Comparison of ENCODE assay signal across 19 cellular contexts in the genomic region with DNA sequence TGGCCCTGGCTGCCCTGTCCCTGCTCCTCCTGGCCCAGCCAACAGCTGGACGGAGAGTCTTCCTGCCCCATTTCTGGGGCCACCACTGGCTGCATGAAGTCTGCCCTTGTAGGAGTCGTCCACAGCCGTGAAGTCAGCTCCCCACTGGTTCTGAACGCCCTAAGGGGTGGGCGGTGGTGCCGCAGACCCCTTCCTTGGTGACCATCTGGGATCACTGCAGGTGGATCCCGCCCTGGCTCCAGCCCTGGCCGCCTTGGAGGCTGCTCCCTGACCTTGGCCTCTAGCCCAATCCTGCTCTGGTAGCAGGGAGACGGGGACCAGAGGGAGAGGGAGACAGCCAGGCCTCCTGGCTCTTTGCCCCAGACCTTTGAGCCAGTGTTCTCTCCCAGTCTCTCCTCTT. TPM values are rescaled to one million over a fixed set of nuclear protein-coding genes. Genes with fewer than 3 reads are reported as not detected.
"Had no signal": no experiment of that assay in that cellular context is flagged by ENCODE, and none has a peak within 500 bp of the region (broad histone marks: within the 10 kb centered on the region; RNA-seq: fewer than 3 reads in every experiment).

No MANE protein-coding gene starts in this region.

- H3K27me3 ChIP-seq: dorsolateral prefrontal cortex, hepatocyte had no signal

- H2AFZ ChIP-seq: hepatocyte had no signal

- H3K4me2 ChIP-seq: hepatocyte had no signal

- H3K4me3 ChIP-seq: coronary artery, dorsolateral prefrontal cortex, esophagus muscularis mucosa, gastroesophageal sphincter, heart left ventricle, hepatocyte, left lung, lower lobe of right lung had no signal

- H3K27ac ChIP-seq: coronary artery, esophagus muscularis mucosa, foreskin keratinocyte, gastroesophageal sphincter, heart left ventricle, hepatocyte, left lung, lower lobe of right lung had no signal

- H3K9me3 Mint-ChIP-seq: immature natural killer cell had no signal

- H3K4me1 ChIP-seq: foreskin keratinocyte, gastroesophageal sphincter, left lung, lower lobe of right lung had no signal

- ATAC-seq: foreskin keratinocyte, gastroesophageal sphincter, left lung, left ventricle myocardium superior, lower lobe of right lung had no signal

- H3K9me3 ChIP-seq: gastroesophageal sphincter, left lung, lower lobe of right lung had no signal

- H3K4me1 Mint-ChIP-seq: immature natural killer cell had no signal

- H3K27ac Mint-ChIP-seq: immature natural killer cell had no signal

- H3K4me3 Mint-ChIP-seq: immature natural killer cell had no signal

- DNase-seq: dermis blood vessel endothelial cell; dorsolateral prefrontal cortex; effector CD4-positive, alpha-beta T cell; effector memory CD4-positive, alpha-beta T cell; foreskin keratinocyte; heart left ventricle; hypothalamus; immature natural killer cell; islet precursor cell; kidney glomerular epithelial cell; left ventricle myocardium superior; lower lobe of right lung; mesendoderm; midbrain had no signal

- H3K36me3 ChIP-seq: esophagus muscularis mucosa, gastroesophageal sphincter, heart left ventricle, left lung, lower lobe of right lung had no signal

RNA-seq across cellular contexts. Expression of gene MGAT5B, which starts 35.4 kb away (rescaled TPM):
- total RNA-seq: left ventricle myocardium superior had no signal
- polyA plus RNA-seq: immature natural killer cell had no signal
